In the genomic region with DNA sequence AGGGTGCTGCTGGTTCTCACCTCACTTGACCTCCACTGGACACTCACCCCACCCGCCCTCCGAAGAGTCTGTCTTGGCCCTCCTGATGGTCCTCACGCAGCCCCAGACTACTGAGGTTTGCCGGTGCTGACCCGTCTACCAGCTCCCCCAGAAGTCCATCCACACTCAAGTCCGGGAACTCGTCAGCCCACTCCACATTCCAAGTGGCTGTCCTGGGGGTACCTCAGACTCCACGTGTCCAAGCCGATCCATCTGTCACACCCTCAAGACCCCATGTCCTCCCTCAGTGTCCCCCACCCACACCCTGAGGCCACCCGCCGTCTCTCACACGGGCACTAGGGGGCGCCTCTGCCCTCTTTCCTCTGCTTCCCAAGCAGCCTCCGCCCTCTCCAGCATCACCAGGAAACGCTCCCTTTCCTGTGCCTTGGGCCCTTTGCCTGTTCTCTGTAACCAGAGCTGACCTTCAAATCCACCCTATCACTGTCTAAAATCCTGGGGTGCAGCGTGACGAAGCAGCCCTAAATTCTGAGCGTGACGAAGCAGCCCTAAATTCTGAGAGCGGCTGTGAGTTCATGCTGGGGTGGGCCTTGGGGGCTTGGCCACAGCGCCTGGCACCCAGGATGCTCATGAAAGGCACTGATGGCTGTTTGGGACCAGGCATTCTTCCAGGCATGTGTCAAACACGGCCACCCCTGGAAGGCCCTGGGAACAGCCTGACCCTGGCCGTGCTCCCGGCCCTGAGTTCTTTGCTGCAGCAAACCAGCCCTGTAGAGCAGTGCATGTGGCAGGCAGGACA, we compare ENCODE assay signal across 8 cellular contexts.
DNase-seq lines count a peak whose midpoint lies in the region; ATAC-seq, FAIRE-seq and TF ChIP-seq lines count a peak whose summit lies in the region.

No MANE protein-coding gene starts in this region.

- intact Hi-C loops in GM12878 (cut with micrococcal nuclease; ENCODE audit: unreplicated experiment) = no loop called here

- SMC1A ChIA-PET in GM12878 (lab: Charles Lee; ENCODE audit: uncharacterized antibody, unreplicated experiment) = no interaction called here

- H3K9me3 ChIP-seq in AG04450 (ENCODE audit: control insufficient read depth, insufficient read depth, low read length) = no peaks in the 10 kb centered on the region
- no peaks in the 10 kb centered on the region for H3K9me3 ChIP-seq in NT2/D1 (ENCODE audit: insufficient read depth, low read length)
- no peaks in the 10 kb centered on the region for H3K9me3 ChIP-seq in GM12878 (replicated peaks; ENCODE audit: control insufficient read depth, insufficient read depth, low read length)

- H3K79me2 ChIP-seq in GM12878 (ENCODE audit: control insufficient read depth, insufficient read depth, low read length) = no peaks in the 10 kb centered on the region

- H3K4me3 ChIP-seq in AG04450 (ENCODE audit: low read depth, low read length) (no peak overlapping the region), NT2/D1 (ENCODE audit: insufficient read length, low read depth) (no peak overlapping the region), GM12878 (no peak overlapping the region)

- H3K27ac Mint-ChIP-seq in stimulated activated naive CD8-positive, alpha-beta T cell treated with anti-CD3 and anti-CD28 coated beads, Interleukin-15, amount 100 ng/mL, for 72 hours = peak overlapping the region in 1 of 2 donors; percentile 16

- no peak for TF ChIP-seq POLR2A in GM12878 (IDR thresholded peaks at IDR 0.05; ENCODE audit: low read depth, low read length)

- H3K27me3 ChIP-seq in AG04450 (ENCODE audit: control insufficient read depth, insufficient read depth, low read length) (peaks cover 7% of the 10 kb centered on the region), NT2/D1 (ENCODE audit: insufficient read depth, insufficient read length) (no peaks in the 10 kb centered on the region), GM12878 (replicated peaks in 1 of 2; ENCODE audit: control insufficient read depth in 2 of 2, insufficient read depth in 2 of 2, low read length in 1 of 2) (no peaks in the 10 kb centered on the region)

- no peak for FAIRE-seq in GM12878 (lab: Jason Lieb, UNC)

- CTCF ChIA-PET in AG04450 (lab: Charles Lee) = interaction anchor here (0.6 to 1.2 kb wide), 4 partner anchors 11 to 478 kb away, joined by 3 to 4 read pairs (median 3); no protein-coding TSS in a partner anchor
- CTCF ChIA-PET in GM12878 (lab: Yijun Ruan, JAX) = interaction anchor here (1.0 kb wide), 2 partner anchors 57 to 163 kb away, joined by 3 read pairs; no protein-coding TSS in a partner anchor

- no TSS peak for BruUV-seq in GM12878 (replicated peaks; lab: Mats Ljungman, UMichigan)

- H3K27ac ChIP-seq in AG04450 (ENCODE audit: low read depth, low read length) (no peak overlapping the region), GM12878 (ENCODE audit: control insufficient read depth, insufficient read depth) (no peak overlapping the region)

- H3K4me1 Mint-ChIP-seq in stimulated activated naive CD8-positive, alpha-beta T cell treated with anti-CD3 and anti-CD28 coated beads, Interleukin-15, amount 100 ng/mL, for 72 hours = no peaks in the 10 kb centered on the region

- TF ChIP-seq EP300 in GM12878 (IDR thresholded peaks at IDR 0.05; ENCODE audit: borderline replicate concordance in 1 of 2, control insufficient read depth in 1 of 2, low read depth in 2 of 2, low read length in 2 of 2) = no peak

- TF ChIP-seq CTCF in AG04450 (IDR thresholded peaks at IDR 0.05; ENCODE audit: low read depth, low read length) (peak; percentile 69), GM12872 (IDR thresholded peaks at IDR 0.05; ENCODE audit: insufficient read depth, low read depth, low read length) (peak; percentile 78), GM12878 (IDR thresholded peaks at IDR 0.05 in 2 of 3, conservative IDR thresholded peaks at IDR 0.05 in 1 of 3; ENCODE audit: control insufficient read depth in 2 of 3, extremely low read depth in 1 of 3, insufficient read depth in 1 of 3, low read depth in 3 of 3, low read length in 3 of 3) (peak; percentile 42 to 76 (median 66))

- peaks cover 14% of the 10 kb centered on the region for H3K4me1 ChIP-seq in NT2/D1 (ENCODE audit: insufficient read depth, insufficient read length)
- H3K4me1 ChIP-seq in GM12878 (ENCODE audit: control insufficient read depth, insufficient read depth, low read length) = no peaks in the 10 kb centered on the region

- RAD21 ChIA-PET in GM12878 (lab: Charles Lee; ENCODE audit: unreplicated experiment) = no interaction called here

- ATAC-seq in GM12878 (peak; percentile 66; the same call in 2 of the 3 replicates), HG03442 (IDR thresholded peaks at IDR 0.05; ENCODE audit: unreplicated experiment) (no peak), HG03095 (IDR thresholded peaks at IDR 0.05; ENCODE audit: unreplicated experiment) (no peak)
- ATAC-seq in stimulated activated naive CD8-positive, alpha-beta T cell treated with anti-CD3 and anti-CD28 coated beads, Interleukin-15, amount 100 ng/mL, for 72 hours = peak; percentile 49

- no peak overlapping the region for H3K4me2 ChIP-seq in GM12878 (ENCODE audit: control insufficient read depth, insufficient read depth)

- no peak overlapping the region for H2AFZ ChIP-seq in GM12878 (ENCODE audit: control insufficient read depth, low read depth, low read length)

- 40% methylated on average over 24 of the region's 24 CpGs for WGBS in GM12878 (ENCODE audit: insufficient coverage, insufficient replicate concordance, low lambda C conversion rate, missing lambda C conversion rate)

- POLR2A ChIA-PET in AG04450 (lab: Yijun Ruan, JAX) (no interaction called here), GM12878 (lab: Charles Lee) (no interaction called here)

- H3K9me3 Mint-ChIP-seq in stimulated activated naive CD8-positive, alpha-beta T cell treated with anti-CD3 and anti-CD28 coated beads, Interleukin-15, amount 100 ng/mL, for 72 hours = no peaks in the 10 kb centered on the region

- no peaks in the 10 kb centered on the region for H4K20me1 ChIP-seq in GM12878 (ENCODE audit: control insufficient read depth, insufficient read depth)

- no peak overlapping the region for H3K4me3 Mint-ChIP-seq in stimulated activated naive CD8-positive, alpha-beta T cell treated with anti-CD3 and anti-CD28 coated beads, Interleukin-15, amount 100 ng/mL, for 72 hours

- peaks cover 10% of the 10 kb centered on the region for H3K27me3 Mint-ChIP-seq in stimulated activated naive CD8-positive, alpha-beta T cell treated with anti-CD3 and anti-CD28 coated beads, Interleukin-15, amount 100 ng/mL, for 72 hours

- peak; percentile 46 for TF ChIP-seq RAD21 in GM12878 (IDR thresholded peaks at IDR 0.05; ENCODE audit: insufficient read depth, low read depth, low read length)

- no peak for DNase-seq in AG04450 (ENCODE audit: low read depth, low spot score)
- peak; percentile 46 for DNase-seq in NT2/D1 (ENCODE audit: low read depth, low spot score)
- DNase-seq in GM12878 (ENCODE audit: low read depth, low spot score) = no peak
- peak; percentile 44 for DNase-seq in iris pigment epithelial cell (ENCODE audit: low read depth)
- peak; percentile 23 to 35 for DNase-seq in stimulated activated naive CD8-positive, alpha-beta T cell treated with anti-CD3 and anti-CD28 coated beads, Interleukin-15, amount 100 ng/mL, for 72 hours

- no peaks in the 10 kb centered on the region for H3K36me3 ChIP-seq in NT2/D1 (ENCODE audit: insufficient read depth, insufficient read length, low read length)
- no peaks in the 10 kb centered on the region for H3K36me3 ChIP-seq in GM12878 (ENCODE audit: control insufficient read depth in 2 of 2, insufficient read depth in 2 of 2, low read length in 1 of 2)

- in situ Hi-C loops in GM12878 (cut with MboI) = no loop called here

- H3K9ac ChIP-seq in NT2/D1 (ENCODE audit: insufficient read length, low read depth) (peak overlapping the region; percentile 16), GM12878 (ENCODE audit: control insufficient read depth, insufficient read depth, low read length) (no peak overlapping the region)

TF ChIP-seq in GM12878, 131 proteins besides CTCF, POLR2A, EP300 and RAD21:
- TF ChIP-seq, protein P1, sequence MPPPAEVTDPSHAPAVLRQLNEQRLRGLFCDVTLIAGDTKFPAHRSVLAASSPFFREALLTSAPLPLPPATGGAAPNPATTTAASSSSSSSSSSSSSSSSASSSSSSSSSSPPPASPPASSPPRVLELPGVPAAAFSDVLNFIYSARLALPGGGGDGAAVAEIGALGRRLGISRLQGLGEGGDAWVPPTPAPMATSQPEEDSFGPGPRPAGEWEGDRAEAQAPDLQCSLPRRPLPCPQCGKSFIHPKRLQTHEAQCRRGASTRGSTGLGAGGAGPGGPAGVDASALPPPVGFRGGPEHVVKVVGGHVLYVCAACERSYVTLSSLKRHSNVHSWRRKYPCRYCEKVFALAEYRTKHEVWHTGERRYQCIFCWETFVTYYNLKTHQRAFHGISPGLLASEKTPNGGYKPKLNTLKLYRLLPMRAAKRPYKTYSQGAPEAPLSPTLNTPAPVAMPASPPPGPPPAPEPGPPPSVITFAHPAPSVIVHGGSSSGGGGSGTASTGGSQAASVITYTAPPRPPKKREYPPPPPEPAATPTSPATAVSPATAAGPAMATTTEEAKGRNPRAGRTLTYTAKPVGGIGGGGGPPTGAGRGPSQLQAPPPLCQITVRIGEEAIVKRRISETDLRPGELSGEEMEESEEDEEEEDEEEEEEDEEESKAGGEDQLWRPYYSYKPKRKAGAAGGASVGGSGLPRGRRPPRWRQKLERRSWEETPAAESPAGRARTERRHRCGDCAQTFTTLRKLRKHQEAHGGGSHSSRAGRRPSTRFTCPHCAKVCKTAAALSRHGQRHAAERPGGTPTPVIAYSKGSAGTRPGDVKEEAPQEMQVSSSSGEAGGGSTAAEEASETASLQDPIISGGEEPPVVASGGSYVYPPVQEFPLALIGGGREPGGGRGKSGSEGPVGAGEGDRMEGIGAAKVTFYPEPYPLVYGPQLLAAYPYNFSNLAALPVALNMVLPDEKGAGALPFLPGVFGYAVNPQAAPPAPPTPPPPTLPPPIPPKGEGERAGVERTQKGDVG (CRISPR knock-in tag; IDR thresholded peaks at IDR 0.05) = no peak
- no peak for TF ChIP-seq RUNX3 (IDR thresholded peaks at IDR 0.05; ENCODE audit: low read length)
- TF ChIP-seq TCF3 (IDR thresholded peaks at IDR 0.05; ENCODE audit: borderline replicate concordance, insufficient read depth, low read depth, low read length) = no peak
- no peak for TF ChIP-seq ZZZ3 (IDR thresholded peaks at IDR 0.05; ENCODE audit: control insufficient read depth, insufficient read length, low read depth)
- no peak for TF ChIP-seq RFX5 (IDR thresholded peaks at IDR 0.05; ENCODE audit: low read depth, low read length)
- no peak for TF ChIP-seq ZNF622 (IDR thresholded peaks at IDR 0.05)
- no peak for TF ChIP-seq ZNF24 (IDR thresholded peaks at IDR 0.05)
- no peak for TF ChIP-seq NRF1 (conservative IDR thresholded peaks at IDR 0.05; ENCODE audit: low read depth, low read length)
- no peak for TF ChIP-seq TAF1 (IDR thresholded peaks at IDR 0.05; ENCODE audit: borderline replicate concordance, low read depth, low read length)
- no peak for TF ChIP-seq RB1 (IDR thresholded peaks at IDR 0.05; ENCODE audit: borderline replicate concordance)
- TF ChIP-seq ZNF217 (IDR thresholded peaks at IDR 0.05) = no peak
- no peak for TF ChIP-seq SMAD1 (IDR thresholded peaks at IDR 0.05; ENCODE audit: low read depth, partially characterized antibody)

Comparison
In these comparisons a context has a peak if more than half of its experiments do, and no peak if none do; other contexts are left out.
1. DNase-seq: peak in NT2/D1 (single experiment), iris pigment epithelial cell (single experiment) and stimulated activated naive CD8-positive, alpha-beta T cell treated with anti-CD3 and anti-CD28 coated beads, Interleukin-15, amount 100 ng/mL, for 72 hours (2 of 2); none in AG04450 (single experiment) and GM12878 (single experiment).
2. ATAC-seq: peak in GM12878 (single experiment) and stimulated activated naive CD8-positive, alpha-beta T cell treated with anti-CD3 and anti-CD28 coated beads, Interleukin-15, amount 100 ng/mL, for 72 hours (single experiment); none in HG03442 (single experiment) and HG03095 (single experiment).
3. Peak in every context shown above with its lines, with median percentiles within 50 percentile points of each other: CTCF ChIP-seq.